ENCODE assay signal across 16 cellular contexts in genomic region chr15:23645379-23646164, GRCh38. TPM values are rescaled to one million over a fixed set of nuclear protein-coding genes. Genes with fewer than 3 reads are reported as not detected.
A peak's percentile ranks its signal among the peaks of the same experiment; 100 is the strongest.
DNase-seq lines count a peak whose midpoint lies in the region; ATAC-seq and TF ChIP-seq lines count a peak whose summit lies in the region.
"Had no signal": no experiment of that assay in that cellular context is flagged by ENCODE, and none has a peak within 500 bp of the region (broad histone marks: within the 10 kb centered on the region; RNA-seq: fewer than 3 reads in every experiment).

No MANE protein-coding gene starts in this region.

- TF ChIP-seq CTCF in 22Rv1 (IDR thresholded peaks at IDR 0.05) (peak; percentile 80), DND-41 (IDR thresholded peaks at IDR 0.05; ENCODE audit: borderline replicate concordance, extremely low read depth, low read length, poor library complexity, severe bottlenecking) (peak; percentile 38), Panc1 (IDR thresholded peaks at IDR 0.05) (peak; percentile 35)

- ATAC-seq in DND-41 (ENCODE audit: insufficient read depth, low read depth) (no peak), Panc1 (no peak)
- ATAC-seq: stimulated activated naive B cell treated with anti-CD40 and anti-IgM and Interleukin-4, amounts not matched to agents 10 μg/mL and 1 μg/mL and 100 μg/mL, for 72 hours had no signal

- H3K4me1 ChIP-seq in DND-41 (ENCODE audit: insufficient read depth, low read length) (no peaks in the 10 kb centered on the region), Panc1 (ENCODE audit: control insufficient read depth, insufficient read depth, low read length) (no peaks in the 10 kb centered on the region)

- POLR2A ChIA-PET in Panc1 (lab: Charles Lee), result no interaction called here

- no TSS peak for BruUV-seq in Panc1 (replicated peaks; lab: Mats Ljungman, UMichigan)

- H3K27ac ChIP-seq in 22Rv1, result no peak overlapping the region
- H3K27ac ChIP-seq in DND-41 (ENCODE audit: low read length), result no peak overlapping the region
- H3K27ac ChIP-seq in Panc1 (ENCODE audit: low read length), result no peak overlapping the region

- CTCF ChIA-PET in Panc1 (lab: Charles Lee), result interaction anchor here (1.2 kb wide), 1 partner anchor 221 kb away, joined by 4 read pairs; no protein-coding TSS in a partner anchor

- H3K4me3 ChIP-seq in DND-41 (ENCODE audit: low read depth in 1 of 2, low read length in 2 of 2) (no peak overlapping the region), Panc1 (ENCODE audit: low read depth in 2 of 2, low read length in 2 of 2) (no peak overlapping the region)

- H2AFZ ChIP-seq in DND-41 (ENCODE audit: low read depth, low read length), result no peak overlapping the region

- H3K4me2 ChIP-seq in DND-41 (ENCODE audit: insufficient read depth, low read length), result no peak overlapping the region

- in situ Hi-C loops in Panc1 (cut with HindIII; ENCODE audit: low pct_unique_long_range_greater_than_20kb, low sequenced_read_pairs), result no loop called here

- H3K9me3 ChIP-seq in DND-41 (ENCODE audit: insufficient read depth, low read length, severe bottlenecking), result no peaks in the 10 kb centered on the region
- H3K9me3 ChIP-seq in Panc1 (ENCODE audit: control insufficient read depth, insufficient read depth, low read depth, low read length), result no peaks in the 10 kb centered on the region

- H3K36me3 ChIP-seq in DND-41 (ENCODE audit: insufficient read depth, low read length), result no peaks in the 10 kb centered on the region
- no peaks in the 10 kb centered on the region for H3K36me3 ChIP-seq in Panc1 (ENCODE audit: control insufficient read depth, insufficient read depth, low read length)

- DNase-seq in DND-41 (no peak), Panc1 (ENCODE audit: low read depth, low spot score) (no peak), left kidney (ENCODE audit: low read depth, low spot score) (peak; percentile 57), DMS153 (lab: John Stamatoyannopoulos, UW) (no peak)
- no peak for DNase-seq in stimulated activated CD4-positive, alpha-beta T cell treated with anti-CD3 and anti-CD28 coated beads, Interleukin-4, amount 100 ng/mL, for 1 hour
- no peak for DNase-seq in activated naive CD4-positive, alpha-beta T cell treated with Interleukin-2 at 50 U/mL for 16 hours
- DNase-seq: activated CD4-positive, alpha-beta memory T cell treated with anti-CD3 and anti-CD28 coated beads for 36 hours; amygdala; foreskin melanocyte; immature natural killer cell; mesenchymal stem cell; NCI-H510A; SIG-M5; stimulated activated naive B cell treated with anti-CD40 and anti-IgM and Interleukin-4, amounts not matched to agents 10 μg/mL and 1 μg/mL and 100 μg/mL, for 72 hours had no signal

- no peaks in the 10 kb centered on the region for H3K27me3 ChIP-seq in DND-41 (ENCODE audit: insufficient read depth, low read length, poor library complexity)
- peaks cover 6% of the 10 kb centered on the region for H3K27me3 ChIP-seq in Panc1 (ENCODE audit: control insufficient read depth, insufficient read depth, low read length)

- no peak overlapping the region for H3K9ac ChIP-seq in DND-41 (ENCODE audit: low read depth, low read length)

- intact Hi-C loops in Panc1 (cut with micrococcal nuclease; ENCODE audit: unreplicated experiment), result loop anchor here (5.0 kb wide), 1 partner anchor 212 kb away; no protein-coding TSS in a partner anchor

- H3K79me2 ChIP-seq in DND-41 (ENCODE audit: insufficient read depth, low read length), result no peaks in the 10 kb centered on the region

- no peaks in the 10 kb centered on the region; the same call in 1 of the 2 replicates for H4K20me1 ChIP-seq in DND-41 (ENCODE audit: insufficient read depth, low read length)

RNA-seq across cellular contexts. Expression of gene MAGEL2, which starts 2.1 kb away (rescaled TPM):
- not detected for total RNA-seq in Panc1 (2021; ENCODE audit: unreplicated experiment)
- polyA plus RNA-seq in Panc1 (2012; ENCODE audit: insufficient read length), result not detected
- total RNA-seq: activated CD4-positive, alpha-beta memory T cell treated with anti-CD3 and anti-CD28 coated beads for 36 hours; endothelial cell of umbilical vein had no signal
- polyA plus RNA-seq: endothelial cell of umbilical vein, immature natural killer cell had no signal

RNA-seq across cellular contexts. Expression of gene NDN, which starts 41.5 kb away (rescaled TPM):
- not detected for total RNA-seq in Panc1 (2021; ENCODE audit: unreplicated experiment)
- polyA plus RNA-seq in Panc1 (2012; ENCODE audit: insufficient read length), result not detected
